In the genomic region with DNA sequence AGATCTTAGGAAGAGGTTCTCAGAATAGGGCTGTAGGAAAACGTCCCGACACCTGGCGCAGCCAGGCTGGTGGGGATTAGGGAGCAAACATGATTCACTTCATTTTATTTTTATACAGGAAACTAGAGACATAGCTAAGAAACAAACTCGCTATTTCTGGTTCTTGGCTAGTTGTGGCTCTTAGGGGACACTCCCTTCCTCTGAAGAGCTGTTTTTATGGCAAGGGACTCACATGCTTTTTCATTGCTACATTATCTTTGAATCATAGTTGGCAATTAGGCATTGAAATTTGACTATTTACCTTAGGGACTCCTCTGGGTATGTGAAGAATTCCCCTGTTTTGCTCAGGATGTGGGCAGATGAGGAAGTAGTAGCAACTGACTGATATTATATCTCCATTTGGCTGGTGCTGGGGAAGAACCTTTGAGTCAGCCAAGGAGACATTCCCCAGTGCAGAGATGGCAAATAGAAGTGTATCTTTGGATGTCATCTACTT, we compare ENCODE assay signal across 7 cellular contexts.
DNase-seq lines count a peak whose midpoint lies in the region; ATAC-seq lines count a peak whose summit lies in the region.

No MANE protein-coding gene starts in this region.

- H3K27ac Mint-ChIP-seq in dendritic cell treated with granulocyte-macrophage colony-stimulating factor and Interleukin-4, amounts not matched to agents 40 ng/mL and 50 ng/mL, for 4 days = peak overlapping the region; percentile 83

- peaks cover 7% of the 10 kb centered on the region for H3K36me3 Mint-ChIP-seq in dendritic cell treated with granulocyte-macrophage colony-stimulating factor and Interleukin-4, amounts not matched to agents 40 ng/mL and 50 ng/mL, for 4 days (ENCODE audit: low read depth)

- peak overlapping the region; percentile 50 for H3K4me3 Mint-ChIP-seq in dendritic cell treated with granulocyte-macrophage colony-stimulating factor and Interleukin-4, amounts not matched to agents 40 ng/mL and 50 ng/mL, for 4 days

- peaks cover 47% of the 10 kb centered on the region for H3K4me1 Mint-ChIP-seq in dendritic cell treated with granulocyte-macrophage colony-stimulating factor and Interleukin-4, amounts not matched to agents 40 ng/mL and 50 ng/mL, for 4 days (ENCODE audit: low read depth)

- H3K9me3 Mint-ChIP-seq in dendritic cell treated with granulocyte-macrophage colony-stimulating factor and Interleukin-4, amounts not matched to agents 40 ng/mL and 50 ng/mL, for 4 days = peaks cover 9% of the 10 kb centered on the region

- H3K27ac ChIP-seq in caudate nucleus (ENCODE audit: low read depth, low read length) = no peak overlapping the region

- intact Hi-C loops in dendritic cell treated with granulocyte-macrophage colony-stimulating factor and Interleukin-4, amounts not matched to agents 40 ng/mL and 50 ng/mL, for 4 days (cut with micrococcal nuclease) = no loop called here

- peaks cover 4% of the 10 kb centered on the region for H3K27me3 Mint-ChIP-seq in dendritic cell treated with granulocyte-macrophage colony-stimulating factor and Interleukin-4, amounts not matched to agents 40 ng/mL and 50 ng/mL, for 4 days

- DNase-seq in NCI-H2196 (lab: John Stamatoyannopoulos, UW; ENCODE audit: unreplicated experiment) (peak; percentile 43), stromal cell of bone marrow (ENCODE audit: low read depth) (peak; percentile 94), caudate nucleus (lab: John Stamatoyannopoulos, UW) (no peak), NCI-H1105 (lab: John Stamatoyannopoulos, UW) (no peak)

- peak; percentile 83 for ATAC-seq in GM18520 (IDR thresholded peaks at IDR 0.05; ENCODE audit: unreplicated experiment)
- peak; percentile 67 for ATAC-seq in HG02571 (IDR thresholded peaks at IDR 0.05; ENCODE audit: unreplicated experiment)

Comparison
In these comparisons a context has a peak if more than half of its experiments do, and no peak if none do; other contexts are left out.
1. DNase-seq: peak in NCI-H2196 (single experiment) and stromal cell of bone marrow (single experiment); none in caudate nucleus (0 of 61) and NCI-H1105 (single experiment).